16 cellular contexts compared by ENCODE assay signal in genomic region chr9:72207278-72207677, GRCh38. TPM values are rescaled to one million over a fixed set of nuclear protein-coding genes. Genes with fewer than 3 reads are reported as not detected.
DNase-seq lines count a peak whose midpoint lies in the region; ATAC-seq and TF ChIP-seq lines count a peak whose summit lies in the region.
"Had no signal": no experiment of that assay in that cellular context is flagged by ENCODE, and none has a peak within 500 bp of the region (broad histone marks: within the 10 kb centered on the region; RNA-seq: fewer than 3 reads in every experiment).

No MANE protein-coding gene starts in this region.

- POLR2A ChIA-PET in CD8-positive, alpha-beta T cell (lab: Charles Lee) = no interaction called here

- CTCF ChIA-PET in CD8-positive, alpha-beta T cell (lab: Charles Lee) = no interaction called here

- H3K27me3 Mint-ChIP-seq in chondrocyte (ENCODE audit: low read depth) = peaks cover 10% of the 10 kb centered on the region
- H3K27me3 Mint-ChIP-seq in CD8-positive, alpha-beta T cell (ENCODE audit: low read depth) = peaks cover 17% of the 10 kb centered on the region

- peaks cover 4% of the 10 kb centered on the region for H3K27me3 ChIP-seq in CD8-positive, alpha-beta T cell (ENCODE audit: insufficient read depth, low read length)
- H3K27me3 ChIP-seq: BLaER1 treated with 17β-estradiol and CSF1 and Interleukin-3, amounts not matched to agents 10 nM and 100 nM; right atrium auricular region had no signal

- peak; percentile 80 for ATAC-seq in GM18508 (IDR thresholded peaks at IDR 0.05; ENCODE audit: insufficient read depth, unreplicated experiment)
- peak; percentile 48 for ATAC-seq in GM21381 (IDR thresholded peaks at IDR 0.05; ENCODE audit: unreplicated experiment)
- peak; percentile 57 for ATAC-seq in HG03060 (IDR thresholded peaks at IDR 0.05; ENCODE audit: low read depth, unreplicated experiment)
- no peak for ATAC-seq in CD8-positive, alpha-beta T cell
- ATAC-seq: K562; stimulated activated naive CD8-positive, alpha-beta T cell treated with anti-CD3 and anti-CD28 coated beads, Interleukin-15, amount 100 ng/mL, for 72 hours had no signal

- DNase-seq in NCI-H69 (lab: John Stamatoyannopoulos, UW) (peak; percentile 22), SHP77 (lab: John Stamatoyannopoulos, UW) (no peak), chondrocyte (ENCODE audit: low spot score) (no peak)
- no peak for DNase-seq in effector CD4-positive, alpha-beta T cell
- no peak for DNase-seq in CD8-positive, alpha-beta T cell
- DNase-seq: activated CD4-positive, alpha-beta T cell treated with anti-CD3 and anti-CD28 coated beads, Interleukin-2, amount 50 U/mL, for 4 hours; kidney; NCI-H187 treated with DMSO at 0.1 percent for 48 hours; stimulated activated naive CD8-positive, alpha-beta T cell treated with anti-CD3 and anti-CD28 coated beads, Interleukin-15, amount 100 ng/mL, for 72 hours; T-helper 1 cell had no signal

- H3K4me1 ChIP-seq in CD8-positive, alpha-beta T cell (ENCODE audit: insufficient read depth, low read length) = no peaks in the 10 kb centered on the region
- H3K4me1 ChIP-seq: right atrium auricular region had no signal

- no peak for TF ChIP-seq CTCF in chondrocyte (IDR thresholded peaks at IDR 0.05)
- no peak for TF ChIP-seq CTCF in CD8-positive, alpha-beta T cell (IDR thresholded peaks at IDR 0.05)

- H3K9me3 ChIP-seq in CD8-positive, alpha-beta T cell (ENCODE audit: low read length) = no peaks in the 10 kb centered on the region
- H3K9me3 ChIP-seq: BLaER1 treated with 17β-estradiol and CSF1 and Interleukin-3, amounts not matched to agents 10 nM and 100 nM; right atrium auricular region had no signal

- H3K27ac Mint-ChIP-seq in chondrocyte (ENCODE audit: unreplicated experiment) = no peak overlapping the region
- H3K27ac Mint-ChIP-seq in CD8-positive, alpha-beta T cell = no peak overlapping the region
- H3K27ac Mint-ChIP-seq: stimulated activated naive CD8-positive, alpha-beta T cell treated with anti-CD3 and anti-CD28 coated beads, Interleukin-15, amount 100 ng/mL, for 72 hours had no signal

- no peak overlapping the region for H3K27ac ChIP-seq in CD8-positive, alpha-beta T cell (ENCODE audit: low read depth, low read length)
- H3K27ac ChIP-seq: BLaER1 treated with 17β-estradiol and CSF1 and Interleukin-3, amounts not matched to agents 10 nM and 100 nM; right atrium auricular region had no signal

- H3K4me1 Mint-ChIP-seq in chondrocyte (ENCODE audit: low read depth) = no peaks in the 10 kb centered on the region
- no peaks in the 10 kb centered on the region for H3K4me1 Mint-ChIP-seq in CD8-positive, alpha-beta T cell (ENCODE audit: low read depth)
- H3K4me1 Mint-ChIP-seq: stimulated activated naive CD8-positive, alpha-beta T cell treated with anti-CD3 and anti-CD28 coated beads, Interleukin-15, amount 100 ng/mL, for 72 hours had no signal

- no peak overlapping the region for H3K4me3 ChIP-seq in CD8-positive, alpha-beta T cell (ENCODE audit: low read depth, low read length)
- H3K4me3 ChIP-seq: BLaER1 treated with 17β-estradiol and CSF1 and Interleukin-3, amounts not matched to agents 10 nM and 100 nM; K562; right atrium auricular region had no signal

- H3K9me3 Mint-ChIP-seq in chondrocyte (ENCODE audit: low read depth) = no peaks in the 10 kb centered on the region
- no peaks in the 10 kb centered on the region for H3K9me3 Mint-ChIP-seq in CD8-positive, alpha-beta T cell
- H3K9me3 Mint-ChIP-seq: stimulated activated naive CD8-positive, alpha-beta T cell treated with anti-CD3 and anti-CD28 coated beads, Interleukin-15, amount 100 ng/mL, for 72 hours had no signal

- intact Hi-C loops in CD8-positive, alpha-beta T cell (cut with DNase I, micrococcal nuclease) = no loop called here

- H3K36me3 Mint-ChIP-seq in chondrocyte (ENCODE audit: low read depth) = no peaks in the 10 kb centered on the region
- no peaks in the 10 kb centered on the region for H3K36me3 Mint-ChIP-seq in CD8-positive, alpha-beta T cell

- no peaks in the 10 kb centered on the region for H3K36me3 ChIP-seq in CD8-positive, alpha-beta T cell (ENCODE audit: insufficient read depth, low read length)
- H3K36me3 ChIP-seq: BLaER1 treated with 17β-estradiol and CSF1 and Interleukin-3, amounts not matched to agents 10 nM and 100 nM; right atrium auricular region had no signal

- H3K4me3 Mint-ChIP-seq in chondrocyte (ENCODE audit: unreplicated experiment) = no peak overlapping the region
- no peak overlapping the region for H3K4me3 Mint-ChIP-seq in CD8-positive, alpha-beta T cell
- H3K4me3 Mint-ChIP-seq: stimulated activated naive CD8-positive, alpha-beta T cell treated with anti-CD3 and anti-CD28 coated beads, Interleukin-15, amount 100 ng/mL, for 72 hours had no signal

RNA-seq across cellular contexts. Expression of gene GDA, which starts 58.0 kb away (rescaled TPM):
- total RNA-seq in chondrocyte = 0.22 to 0.48 TPM (median 0.33 TPM) in 3 replicates
- not detected for total RNA-seq in CD8-positive, alpha-beta T cell
